16 cellular contexts compared by ENCODE assay signal in the genomic region with DNA sequence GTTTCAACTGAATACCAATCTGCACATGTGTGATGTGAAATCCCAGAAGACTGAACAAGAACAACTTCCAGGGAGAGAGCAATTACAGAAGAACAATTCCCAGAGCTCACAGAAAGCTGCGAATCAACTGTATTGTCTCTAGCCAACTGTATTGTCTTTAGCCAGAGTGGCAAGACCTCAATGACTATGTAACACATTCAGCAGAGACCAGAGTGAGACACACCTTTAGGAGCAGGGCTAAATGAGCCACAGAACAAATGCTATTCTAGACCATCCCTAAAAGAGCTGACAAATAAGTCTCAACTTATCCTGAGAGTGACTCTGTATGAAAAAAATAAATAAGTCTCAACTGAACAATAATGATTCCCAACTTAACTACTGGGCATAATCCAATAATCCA.
DNase-seq lines count a peak whose midpoint lies in the region; ATAC-seq and TF ChIP-seq lines count a peak whose summit lies in the region.
"Had no signal": no experiment of that assay in that cellular context is flagged by ENCODE, and none has a peak within 500 bp of the region (broad histone marks: within the 10 kb centered on the region; RNA-seq: fewer than 3 reads in every experiment).

No MANE protein-coding gene starts in this region.

- H3K4me3 ChIP-seq in SK-N-SH (ENCODE audit: low read depth in 2 of 2, low read length in 1 of 2) (no peak overlapping the region), iPS-20b (ENCODE audit: low read length) (no peak overlapping the region), gastrocnemius medialis (no peak overlapping the region)
- H3K4me3 ChIP-seq: BLaER1 had no signal

- peaks cover 100% of the 10 kb centered on the region for H3K79me2 ChIP-seq in SK-N-SH (ENCODE audit: insufficient read depth)

- H3K4me1 Mint-ChIP-seq in activated B cell treated with CpG ODN at 0.5 μM for 24 hours, result peaks cover 48% of the 10 kb centered on the region

- no peak overlapping the region for H3K4me3 Mint-ChIP-seq in activated B cell treated with CpG ODN at 0.5 μM for 24 hours

- no peak overlapping the region for H3K4me2 ChIP-seq in SK-N-SH
- H3K4me2 ChIP-seq: BLaER1 had no signal

- in situ Hi-C loops in gastrocnemius medialis (cut with MboI; ENCODE audit: low sequenced_read_pairs in 4 of 4), result no loop called here

- TF ChIP-seq EP300 in SK-N-SH (IDR thresholded peaks at IDR 0.05; ENCODE audit: borderline replicate concordance in 1 of 2, low read depth in 1 of 2, low read length in 1 of 2), result no peak

- H3K36me3 ChIP-seq in SK-N-SH (replicated peaks in 1 of 2; ENCODE audit: control insufficient read depth in 1 of 2, insufficient read depth in 2 of 2, low read length in 1 of 2), result no peaks in the 10 kb centered on the region
- H3K36me3 ChIP-seq in iPS-20b (ENCODE audit: insufficient read depth, low read depth, low read length), result no peaks in the 10 kb centered on the region
- H3K36me3 ChIP-seq in gastrocnemius medialis, result no peaks in the 10 kb centered on the region

- peaks cover 96% of the 10 kb centered on the region for H4K20me1 ChIP-seq in SK-N-SH (ENCODE audit: insufficient read depth)

- POLR2A ChIA-PET in SK-N-SH (lab: Yijun Ruan, JAX), result no interaction called here
- POLR2A ChIA-PET in activated B cell treated with CpG ODN at 0.5 μM for 24 hours (lab: Charles Lee), result no interaction called here

- H3K27ac ChIP-seq in SK-N-SH (ENCODE audit: low read depth in 2 of 2, low read length in 1 of 2) (no peak overlapping the region), iPS-20b (ENCODE audit: low read length) (no peak overlapping the region), gastrocnemius medialis (peak overlapping the region; percentile 28 to 87 (median 80))
- H3K27ac ChIP-seq: BLaER1 had no signal

- CTCF ChIA-PET in SK-N-SH (lab: Yijun Ruan, JAX) (interaction anchor here (1.1 kb wide), 1 partner anchor 11 kb away, joined by 5 read pairs; no protein-coding TSS in a partner anchor), activated B cell treated with CpG ODN at 0.5 μM for 24 hours (lab: Charles Lee) (no interaction called here)

- H3K9ac ChIP-seq in SK-N-SH (no peak overlapping the region), iPS-20b (ENCODE audit: low read depth, low read length) (0 out of 2 replicates have a peak overlapping the region, but pooled peaks have one; percentile 7)
- H3K9ac ChIP-seq: BLaER1 had no signal

- H3K27me3 Mint-ChIP-seq in activated B cell treated with CpG ODN at 0.5 μM for 24 hours, result no peaks in the 10 kb centered on the region

- peaks cover 16% of the 10 kb centered on the region for H3K36me3 Mint-ChIP-seq in activated B cell treated with CpG ODN at 0.5 μM for 24 hours (ENCODE audit: low read depth)

- no peak for TF ChIP-seq RAD21 in SK-N-SH (IDR thresholded peaks at IDR 0.05; ENCODE audit: low read length)

- intact Hi-C loops in activated B cell treated with CpG ODN at 0.5 μM for 24 hours (cut with micrococcal nuclease), result no loop called here
- intact Hi-C loops in gastrocnemius medialis (cut with DNase I; ENCODE audit: low total_unique reads), result no loop called here

- TF ChIP-seq CTCF in SK-N-SH (IDR thresholded peaks at IDR 0.05) (no peak), activated B cell treated with CpG ODN at 0.5 μM for 24 hours (IDR thresholded peaks at IDR 0.05) (no peak), gastrocnemius medialis (IDR thresholded peaks at IDR 0.05 in 4 of 5, conservative IDR thresholded peaks at IDR 0.05 in 1 of 5) (no peak)

- H3K27ac Mint-ChIP-seq in activated B cell treated with CpG ODN at 0.5 μM for 24 hours, result peak overlapping the region; percentile 24

- ATAC-seq in SK-N-SH treated with all-trans-retinoic acid at 6 μM for 48 hours (0 out of 3 replicates have a peak, but pooled peaks have one; percentile 20), activated B cell treated with CpG ODN at 0.5 μM for 24 hours (ENCODE audit: low read depth) (no peak), gastrocnemius medialis (peak in 1 of 2 donors; percentile 18), GM21381 (IDR thresholded peaks at IDR 0.05; ENCODE audit: unreplicated experiment) (no peak), GM19397 (IDR thresholded peaks at IDR 0.05; ENCODE audit: unreplicated experiment) (no peak)

- H2AFZ ChIP-seq in SK-N-SH (ENCODE audit: low read depth), result no peak overlapping the region

- DNase-seq in SK-N-SH (no peak), activated B cell treated with CpG ODN at 0.5 μM for 24 hours (no peak), gastrocnemius medialis (no peak), NCI-H146 treated with DMSO at 0.1 percent for 48 hours (lab: John Stamatoyannopoulos, UW; ENCODE audit: unreplicated experiment) (no peak)
- DNase-seq: 8988T, DMS 273 treated with DMSO at 0.1 percent for 48 hours, KBM-7, NCI-H1092 treated with DMSO at 0.1 percent for 48 hours, NCI-H187 treated with DMSO at 0.1 percent for 48 hours, NCI-H510A treated with DMSO at 0.1 percent for 48 hours, SIG-M5 had no signal

- peaks cover 9 to 12% of the 10 kb centered on the region in 2 experiments; a peak in 2 of 4 replicates for H3K4me1 ChIP-seq in SK-N-SH (ENCODE audit: control insufficient read depth in 1 of 2, insufficient read depth in 2 of 2, low read depth in 1 of 2, low read length in 1 of 2)
- peaks cover 11% of the 10 kb centered on the region; the same call in 1 of the 2 replicates for H3K4me1 ChIP-seq in iPS-20b (ENCODE audit: insufficient read depth, low read length)
- peaks cover 77 to 83% of the 10 kb centered on the region in 2 donors for H3K4me1 ChIP-seq in gastrocnemius medialis

- H3K9me2 ChIP-seq in SK-N-SH, result no peaks in the 10 kb centered on the region

- H3K9me3 ChIP-seq in SK-N-SH, result no peaks in the 10 kb centered on the region
- no peaks in the 10 kb centered on the region for H3K9me3 ChIP-seq in iPS-20b (ENCODE audit: insufficient read depth, low read depth, low read length)
- no peaks in the 10 kb centered on the region for H3K9me3 ChIP-seq in gastrocnemius medialis

- no peaks in the 10 kb centered on the region for H3F3A ChIP-seq in SK-N-SH (replicated peaks; ENCODE audit: insufficient read depth)

- H3K9me3 Mint-ChIP-seq in activated B cell treated with CpG ODN at 0.5 μM for 24 hours, result peaks cover 3% of the 10 kb centered on the region

- TF ChIP-seq POLR2A in gastrocnemius medialis (IDR thresholded peaks at IDR 0.05), result no peak

- WGBS in SK-N-SH (ENCODE audit: low lambda C conversion rate), result 94% methylated on average over 1 of the region's 1 CpG

- H3K27me3 ChIP-seq in SK-N-SH (ENCODE audit: insufficient read depth) (no peaks in the 10 kb centered on the region), iPS-20b (ENCODE audit: insufficient read depth, low read length) (no peaks in the 10 kb centered on the region), gastrocnemius medialis (no peaks in the 10 kb centered on the region)
- H3K27me3 ChIP-seq: BLaER1 had no signal

TF ChIP-seq in SK-N-SH treated with all-trans-retinoic acid at 6 μM for 48 hours, 23 proteins besides CTCF, POLR2A, EP300 and RAD21 (continues in another document):
- TF ChIP-seq ZFP3 (CRISPR knock-in tag; IDR thresholded peaks at IDR 0.05), result no peak
- TF ChIP-seq, protein P1, sequence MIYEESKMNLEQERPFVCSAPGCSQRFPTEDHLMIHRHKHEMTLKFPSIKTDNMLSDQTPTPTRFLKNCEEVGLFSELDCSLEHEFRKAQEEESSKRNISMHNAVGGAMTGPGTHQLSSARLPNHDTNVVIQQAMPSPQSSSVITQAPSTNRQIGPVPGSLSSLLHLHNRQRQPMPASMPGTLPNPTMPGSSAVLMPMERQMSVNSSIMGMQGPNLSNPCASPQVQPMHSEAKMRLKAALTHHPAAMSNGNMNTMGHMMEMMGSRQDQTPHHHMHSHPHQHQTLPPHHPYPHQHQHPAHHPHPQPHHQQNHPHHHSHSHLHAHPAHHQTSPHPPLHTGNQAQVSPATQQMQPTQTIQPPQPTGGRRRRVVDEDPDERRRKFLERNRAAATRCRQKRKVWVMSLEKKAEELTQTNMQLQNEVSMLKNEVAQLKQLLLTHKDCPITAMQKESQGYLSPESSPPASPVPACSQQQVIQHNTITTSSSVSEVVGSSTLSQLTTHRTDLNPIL (CRISPR knock-in tag; IDR thresholded peaks at IDR 0.05; ENCODE audit: low read depth), result no peak
- TF ChIP-seq ZC3H10 (CRISPR knock-in tag; IDR thresholded peaks at IDR 0.05), result no peak
- TF ChIP-seq ISL1 (CRISPR knock-in tag; IDR thresholded peaks at IDR 0.05), result no peak

TF ChIP-seq in SK-N-SH, 30 proteins besides CTCF, POLR2A, EP300 and RAD21:
- no peak for TF ChIP-seq TEAD4 (IDR thresholded peaks at IDR 0.05; ENCODE audit: borderline replicate concordance, insufficient read depth)

Comparison
In these comparisons a context has a peak if more than half of its experiments do, and no peak if none do; other contexts are left out.
1. H3K27ac ChIP-seq: peak in gastrocnemius medialis (4 of 4); none in SK-N-SH (0 of 2) and iPS-20b (single experiment).